Comparison of ENCODE assay signal across 21 cellular contexts in genomic region chr6:22455378-22455777, GRCh38.
"Had no signal": no experiment of that assay in that cellular context is flagged by ENCODE, and none has a peak within 500 bp of the region (broad histone marks: within the 10 kb centered on the region; RNA-seq: fewer than 3 reads in every experiment).

No MANE protein-coding gene starts in this region.

- FAIRE-seq: endothelial cell of umbilical vein had no signal

- ATAC-seq: effector memory CD8-positive, alpha-beta T cell; foreskin keratinocyte; gastrocnemius medialis; heart right ventricle; left cardiac atrium; left lung; left ventricle myocardium superior; lower lobe of right lung; mucosa of descending colon had no signal

- H3K9me3 ChIP-seq: colonic mucosa, esophagus muscularis mucosa, gastrocnemius medialis, mucosa of descending colon had no signal

- H3K4me1 ChIP-seq: colonic mucosa, esophagus muscularis mucosa, foreskin keratinocyte, gastrocnemius medialis, heart right ventricle, left lung, lower lobe of right lung had no signal

- H3K36me3 ChIP-seq: colonic mucosa, esophagus muscularis mucosa, gastrocnemius medialis, heart right ventricle, left lung, lower lobe of right lung had no signal

- H3K4me3 ChIP-seq: colonic mucosa, esophagus muscularis mucosa, gastrocnemius medialis, heart right ventricle, left lung, lower lobe of right lung, mucosa of descending colon had no signal

- H3K27ac ChIP-seq: colonic mucosa, esophagus muscularis mucosa, foreskin keratinocyte, gastrocnemius medialis, heart right ventricle, left lung, lower lobe of right lung had no signal

- H3K27me3 ChIP-seq: colonic mucosa, esophagus muscularis mucosa, foreskin keratinocyte, gastrocnemius medialis, heart right ventricle, left lung had no signal

- DNase-seq: colonic mucosa; cortex of kidney; effector CD8-positive, alpha-beta T cell; effector memory CD8-positive, alpha-beta T cell; endodermal cell; foreskin keratinocyte; gastrocnemius medialis; glutamatergic neuron; head of caudate nucleus; heart right ventricle; hippocampal formation; islet precursor cell; left cardiac atrium; left lung; left ventricle myocardium superior; lower lobe of right lung; mesenchymal stem cell; mucosa of descending colon; naive B cell had no signal
